Comparison of ENCODE assay signal across 20 cellular contexts in the genomic region with DNA sequence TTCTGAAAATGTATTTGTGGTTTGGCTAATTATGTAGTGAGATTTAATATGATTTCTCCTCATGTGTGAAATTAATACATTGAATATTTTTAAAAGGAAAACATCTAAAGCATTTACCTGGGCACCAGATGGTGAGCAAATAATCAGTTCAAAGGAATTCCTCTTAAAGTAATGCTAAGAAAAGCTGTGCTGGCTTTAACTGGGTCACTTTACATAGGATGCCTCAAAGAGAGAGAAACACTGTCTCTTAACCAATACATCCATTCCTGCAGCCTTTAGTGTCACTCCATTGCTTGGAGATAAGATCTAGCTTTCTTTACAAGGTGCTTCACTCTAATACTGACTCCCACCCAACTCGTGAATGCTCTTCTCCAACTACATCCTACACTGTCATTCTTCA.
DNase-seq lines count a peak whose midpoint lies in the region; ATAC-seq, FAIRE-seq and TF ChIP-seq lines count a peak whose summit lies in the region.
"Had no signal": no experiment of that assay in that cellular context is flagged by ENCODE, and none has a peak within 500 bp of the region (broad histone marks: within the 10 kb centered on the region; RNA-seq: fewer than 3 reads in every experiment).

No MANE protein-coding gene starts in this region.

- WGBS in H1 (ENCODE audit: extremely low coverage in 1 of 2, insufficient coverage in 1 of 2, insufficient read length in 1 of 2, insufficient replicate concordance in 2 of 2, low coverage in 1 of 2, low lambda C conversion rate in 2 of 2, missing lambda C conversion rate in 1 of 2), 2 experiments: 60% methylated on average over 1 of the region's 1 CpG; no CpG with 5 or more reads in 1 of the 2 experiments

- H3K9me2 ChIP-seq in GM23338 (ENCODE audit: insufficient read depth): peaks cover 13% of the 10 kb centered on the region; the same call in 1 of the 2 replicates

- peaks cover 5% of the 10 kb centered on the region for H3K27me3 Mint-ChIP-seq in GM23338 (ENCODE audit: insufficient read depth, low read depth, poor library complexity)
- no peaks in the 10 kb centered on the region for H3K27me3 Mint-ChIP-seq in neural progenitor cell (ENCODE audit: insufficient read depth, low read depth)

- no peak overlapping the region for H2BK15ac ChIP-seq in H1 (ENCODE audit: low read length)

- CTCF ChIA-PET in H1 (lab: Charles Lee; ENCODE audit: partially characterized antibody): interaction anchor here (1.3 kb wide), 1 partner anchor 40 kb away, joined by 3 read pairs; no protein-coding TSS in a partner anchor

- H3F3A ChIP-seq in GM23338 (replicated peaks; ENCODE audit: low read depth) (no peaks in the 10 kb centered on the region), neural progenitor cell (ENCODE audit: low read depth) (peaks cover 13% of the 10 kb centered on the region)

- H3K23ac ChIP-seq in H1 (ENCODE audit: insufficient read length): no peak overlapping the region

- H3K4me2 ChIP-seq in GM23338 (peak overlapping the region; percentile 4; the same call in 1 of the 2 replicates), H1 (ENCODE audit: insufficient read depth in 1 of 2, low read depth in 2 of 2, low read length in 2 of 2) (peak overlapping the region in 1 of 2 experiments; percentile 51; a peak in 2 of 4 replicates), neural progenitor cell (peak overlapping the region; percentile 17)

- H3K27me3 ChIP-seq in GM23338 (ENCODE audit: insufficient read depth): no peaks in the 10 kb centered on the region
- no peaks in the 10 kb centered on the region for H3K27me3 ChIP-seq in H1 (replicated peaks in 1 of 4; ENCODE audit: control insufficient read depth in 3 of 4, extremely low read depth in 1 of 4, insufficient read depth in 3 of 4, low read length in 3 of 4)
- no peaks in the 10 kb centered on the region for H3K27me3 ChIP-seq in neural progenitor cell

- H3K56ac ChIP-seq in H1 (replicated peaks; ENCODE audit: insufficient read length, low read depth, low read length): no peak overlapping the region

- no peak for TF ChIP-seq EP300 in H1 (IDR thresholded peaks at IDR 0.05; ENCODE audit: borderline replicate concordance in 1 of 2, low read depth in 2 of 2, low read length in 2 of 2)

- H3K4ac ChIP-seq in H1 (replicated peaks; ENCODE audit: insufficient read length, low read depth, low read length): no peak overlapping the region

- H3K79me1 ChIP-seq in H1 (ENCODE audit: low read depth, low read length): no peaks in the 10 kb centered on the region

- H3K4me1 ChIP-seq in GM23338 (ENCODE audit: insufficient read depth): peaks cover 34% of the 10 kb centered on the region
- peaks cover 0 to 11% (median 3%) of the 10 kb centered on the region in 4 experiments; a peak in 3 of 7 replicates for H3K4me1 ChIP-seq in H1 (replicated peaks in 1 of 4; ENCODE audit: control insufficient read depth in 3 of 4, insufficient read depth in 4 of 4, low read length in 3 of 4)
- peaks cover 38% of the 10 kb centered on the region for H3K4me1 ChIP-seq in neural progenitor cell
- H3K4me1 ChIP-seq: Caco-2 had no signal

- peaks cover 24% of the 10 kb centered on the region for H3K4me1 Mint-ChIP-seq in GM23338
- peaks cover 7% of the 10 kb centered on the region for H3K4me1 Mint-ChIP-seq in neural progenitor cell
- H3K4me1 Mint-ChIP-seq: CD4-positive, CD25-positive, alpha-beta regulatory T cell had no signal

- no peaks in the 10 kb centered on the region for H3K9me3 ChIP-seq in H1 (ENCODE audit: insufficient read depth in 2 of 2, low read depth in 1 of 2, low read length in 1 of 2)
- H3K9me3 ChIP-seq in neural progenitor cell (ENCODE audit: low read depth): no peaks in the 10 kb centered on the region
- H3K9me3 ChIP-seq: Caco-2, HAP-1 had no signal

- no peaks in the 10 kb centered on the region for H3K36me3 ChIP-seq in GM23338 (ENCODE audit: insufficient read depth)
- no peaks in the 10 kb centered on the region for H3K36me3 ChIP-seq in H1 (ENCODE audit: control insufficient read depth in 2 of 4, insufficient read depth in 4 of 4, low read length in 3 of 4)
- H3K36me3 ChIP-seq in neural progenitor cell: no peaks in the 10 kb centered on the region
- H3K36me3 ChIP-seq: HAP-1 had no signal

- TF ChIP-seq RAD21 in H1 (IDR thresholded peaks at IDR 0.05 in 1 of 2, conservative IDR thresholded peaks at IDR 0.05 in 1 of 2; ENCODE audit: low read depth in 2 of 2, low read length in 2 of 2): no peak

- H3K79me2 ChIP-seq in GM23338 (replicated peaks; ENCODE audit: insufficient read depth) (no peaks in the 10 kb centered on the region), H1 (ENCODE audit: control insufficient read depth in 1 of 2, insufficient read depth in 2 of 2, low read length in 2 of 2) (no peaks in the 10 kb centered on the region), neural progenitor cell (ENCODE audit: low read depth) (no peaks in the 10 kb centered on the region)

- H4K8ac ChIP-seq in H1 (ENCODE audit: extremely low read depth, insufficient read depth, low read length): no peak overlapping the region

- H3K27ac ChIP-seq in GM23338 (ENCODE audit: low read depth): 0 out of 2 replicates have a peak overlapping the region, but pooled peaks have one; percentile 4
- no peak overlapping the region for H3K27ac ChIP-seq in H1 (ENCODE audit: low read depth, low read length)
- H3K27ac ChIP-seq in neural progenitor cell: no peak overlapping the region
- H3K27ac ChIP-seq: C4-2B had no signal

- peak overlapping the region; percentile 56 for H2BK12ac ChIP-seq in H1 (ENCODE audit: low read depth, low read length)

- no peak overlapping the region for H3K14ac ChIP-seq in H1 (ENCODE audit: insufficient read length)

- DNase-seq in GM23338 (ENCODE audit: low spot score): peak; percentile 54
- DNase-seq in NCI-H524 treated with DMSO at 0.1 percent for 48 hours (lab: John Stamatoyannopoulos, UW): peak; percentile 10
- no peak for DNase-seq in H1 (ENCODE audit: low read depth in 1 of 2, low spot score in 2 of 2)
- no peak for DNase-seq in neural progenitor cell (ENCODE audit: low spot score)
- no peak for DNase-seq in T-helper 9 cell
- no peak for DNase-seq in foreskin fibroblast
- no peak for DNase-seq in stimulated activated CD4-positive, alpha-beta T cell treated with anti-CD3 and anti-CD28 coated beads, Interleukin-12 subunit alpha, Interleukin-12 subunit beta, amount 100 ng/mL, for 4 hours
- DNase-seq in SIG-M5 (lab: John Stamatoyannopoulos, UW): no peak
- DNase-seq: Caco-2; CD4-positive, CD25-positive, alpha-beta regulatory T cell; CD8-positive, alpha-beta T cell; DMS 273 treated with DMSO at 0.1 percent for 48 hours; DMS79; EL; GDM1; HFFc6 had no signal

- TF ChIP-seq CTCF in GM23338 (conservative IDR thresholded peaks at IDR 0.05; ENCODE audit: low read depth in 2 of 2): no peak
- TF ChIP-seq CTCF in H1 (IDR thresholded peaks at IDR 0.05; ENCODE audit: control extremely low read depth in 1 of 3, insufficient read depth in 1 of 3, low read depth in 1 of 3, low read length in 3 of 3): no peak
- TF ChIP-seq CTCF in neural progenitor cell (IDR thresholded peaks at IDR 0.05): no peak
- TF ChIP-seq CTCF in foreskin fibroblast (IDR thresholded peaks at IDR 0.05; ENCODE audit: low read depth, low read length): no peak

- H2AFZ ChIP-seq in GM23338 (no peak overlapping the region), H1 (ENCODE audit: low read length) (no peak overlapping the region), neural progenitor cell (replicated peaks) (no peak overlapping the region)

- H3K18ac ChIP-seq in H1 (ENCODE audit: extremely low read depth, low read length): no peak overlapping the region

- H3K4me3 Mint-ChIP-seq in GM23338: no peak overlapping the region
- no peak overlapping the region for H3K4me3 Mint-ChIP-seq in neural progenitor cell
- H3K4me3 Mint-ChIP-seq: CD4-positive, CD25-positive, alpha-beta regulatory T cell; CD8-positive, alpha-beta T cell; HFFc6 had no signal

- H3K9ac ChIP-seq in H1 (replicated peaks in 1 of 4; ENCODE audit: extremely low read depth in 1 of 4, low read depth in 3 of 4, low read length in 3 of 4): peak overlapping the region in 1 of 4 experiments; percentile 59; a peak in 1 of 7 replicates
- no peak overlapping the region for H3K9ac ChIP-seq in neural progenitor cell

- peak; percentile 60 for ATAC-seq in GM23338
- ATAC-seq: CD8-positive, alpha-beta T cell; GM12878 had no signal

- H4K5ac ChIP-seq in H1 (ENCODE audit: insufficient read length, low read depth, low read length): peak overlapping the region; percentile 35

- H3K9me3 Mint-ChIP-seq in GM23338 (no peaks in the 10 kb centered on the region), neural progenitor cell (peaks cover 3% of the 10 kb centered on the region)
- H3K9me3 Mint-ChIP-seq: CD8-positive, alpha-beta T cell had no signal

- H2AK5ac ChIP-seq in H1 (ENCODE audit: low read depth, low read length): no peak overlapping the region

- TF ChIP-seq POLR2A in H1 (IDR thresholded peaks at IDR 0.05; ENCODE audit: control extremely low read depth in 1 of 2, low read depth in 2 of 2, low read length in 2 of 2): no peak

- no peak for FAIRE-seq in H1 (lab: Jason Lieb, UNC)
- FAIRE-seq: GM12878, GM18507 had no signal

- no peak overlapping the region for H2BK20ac ChIP-seq in H1 (ENCODE audit: low read length)

- no peak overlapping the region; the same call in 1 of the 2 replicates for H2BK5ac ChIP-seq in H1 (ENCODE audit: low read depth, low read length)

- no peak overlapping the region for H3K4me3 ChIP-seq in GM23338
- no peak overlapping the region for H3K4me3 ChIP-seq in H1 (ENCODE audit: extremely low read depth in 1 of 4, insufficient read depth in 2 of 4, low read depth in 3 of 4, low read length in 4 of 4)
- no peak overlapping the region for H3K4me3 ChIP-seq in neural progenitor cell
- no peak overlapping the region for H3K4me3 ChIP-seq in foreskin fibroblast (ENCODE audit: low read depth in 1 of 2, low read length in 2 of 2)
- H3K4me3 ChIP-seq: GM12878, HAP-1 had no signal

- H3K36me3 Mint-ChIP-seq in GM23338 (ENCODE audit: low read depth) (no peaks in the 10 kb centered on the region), neural progenitor cell (peaks cover 2% of the 10 kb centered on the region)
- H3K36me3 Mint-ChIP-seq: CD4-positive, CD25-positive, alpha-beta regulatory T cell; CD8-positive, alpha-beta T cell had no signal

- H3K23me2 ChIP-seq in H1 (ENCODE audit: low read depth, low read length): no peaks in the 10 kb centered on the region

- H4K91ac ChIP-seq in H1 (replicated peaks; ENCODE audit: insufficient read length, low read length): no peak overlapping the region

- H3K27ac Mint-ChIP-seq in GM23338: 0 out of 2 replicates have a peak overlapping the region, but pooled peaks have one; percentile 15
- H3K27ac Mint-ChIP-seq in neural progenitor cell: no peak overlapping the region
- H3K27ac Mint-ChIP-seq: CD8-positive, alpha-beta T cell; HFFc6 had no signal

- H2BK120ac ChIP-seq in H1 (replicated peaks; ENCODE audit: low read depth, low read length): no peak overlapping the region

- POLR2A ChIA-PET in H1 (lab: Charles Lee; ENCODE audit: partially characterized antibody): no interaction called here

- H4K20me1 ChIP-seq in GM23338 (replicated peaks; ENCODE audit: insufficient read depth) (no peaks in the 10 kb centered on the region), H1 (replicated peaks in 1 of 2; ENCODE audit: control insufficient read depth in 1 of 2, insufficient read depth in 2 of 2, low read length in 2 of 2) (no peaks in the 10 kb centered on the region), neural progenitor cell (ENCODE audit: low read depth) (no peaks in the 10 kb centered on the region)

TF ChIP-seq in H1, 55 proteins besides CTCF, POLR2A, EP300 and RAD21 (continues in another document):
- no peak for TF ChIP-seq SP1 (IDR thresholded peaks at IDR 0.05; ENCODE audit: low read depth, low read length)

Comparison
In these comparisons a context has a peak if more than half of its experiments do, and no peak if none do; other contexts are left out.
1. DNase-seq: peak in GM23338 (single experiment) and NCI-H524 treated with DMSO at 0.1 percent for 48 hours (single experiment); none in H1 (0 of 2), neural progenitor cell (single experiment), T-helper 9 cell (single experiment), foreskin fibroblast (0 of 2), stimulated activated CD4-positive, alpha-beta T cell treated with anti-CD3 and anti-CD28 coated beads, Interleukin-12 subunit alpha, Interleukin-12 subunit beta, amount 100 ng/mL, for 4 hours (single experiment) and SIG-M5 (single experiment).